In the genomic region with DNA sequence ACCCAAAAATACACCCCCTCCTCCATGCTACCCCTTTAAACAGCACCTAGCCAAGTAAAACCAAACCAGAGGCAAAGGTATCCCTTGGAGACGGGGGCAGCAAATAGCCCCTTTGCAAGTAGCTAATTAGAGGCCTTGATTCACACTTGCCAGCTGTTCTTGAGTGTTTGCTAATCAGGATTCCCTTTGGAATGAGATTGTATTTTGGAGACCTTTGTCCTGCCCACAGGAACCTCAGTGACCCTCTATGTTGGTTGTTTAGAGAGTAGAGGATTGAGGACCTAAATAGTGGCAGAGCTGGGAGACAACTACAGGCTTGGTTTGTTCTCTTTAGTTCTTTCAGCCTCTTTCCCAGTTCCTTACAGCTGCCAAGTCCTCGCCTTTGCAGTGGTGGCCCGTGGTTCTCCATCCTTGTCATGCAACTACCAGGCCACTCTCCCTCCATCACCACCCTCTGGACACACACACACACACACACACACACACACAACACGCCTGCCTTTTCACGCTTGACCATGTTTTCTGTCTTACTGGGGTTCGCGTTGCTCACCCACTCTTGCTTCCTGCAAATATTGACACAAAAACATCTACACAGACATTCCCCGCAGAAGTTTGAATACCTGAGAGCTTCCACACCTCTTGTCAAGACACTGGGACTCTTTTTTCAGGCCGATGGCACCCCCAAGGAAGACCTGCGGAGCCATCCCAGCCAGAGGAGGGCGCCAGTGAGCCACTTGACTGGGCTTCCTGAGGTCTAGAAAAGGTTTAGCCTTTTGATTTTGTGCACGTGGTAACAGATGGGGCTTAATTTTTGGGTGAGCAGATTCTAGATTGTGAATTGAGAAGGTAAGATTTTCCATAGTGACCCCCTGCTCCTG, we compare ENCODE assay signal across 8 cellular contexts.
DNase-seq lines count a peak whose midpoint lies in the region; ATAC-seq, FAIRE-seq and TF ChIP-seq lines count a peak whose summit lies in the region.

No MANE protein-coding gene starts in this region.

- ATAC-seq in GM21717 (IDR thresholded peaks at IDR 0.05; ENCODE audit: unreplicated experiment) (peak; percentile 61), omental fat pad (ENCODE audit: low FRiP score) (no peak)

- H3K4me3 ChIP-seq in NB4 (ENCODE audit: low read depth, low read length) (no peak overlapping the region), epithelial cell of esophagus (ENCODE audit: low read length) (no peak overlapping the region)

- TF ChIP-seq CTCF in NB4 (IDR thresholded peaks at IDR 0.05; ENCODE audit: low read depth, low read length) (peak; percentile 73), epithelial cell of esophagus (IDR thresholded peaks at IDR 0.05; ENCODE audit: insufficient read depth, low read depth, low read length, missing control alignments) (peak; percentile 57), omental fat pad (IDR thresholded peaks at IDR 0.05) (no peak)

- FAIRE-seq in urothelium cell line (lab: Jason Lieb, UNC) = no peak

- no peak for TF ChIP-seq POLR2A in NB4 (IDR thresholded peaks at IDR 0.05; ENCODE audit: extremely low read depth, insufficient read length)

- DNase-seq in CMK (ENCODE audit: low read depth) = peak; percentile 49
- peak; percentile 56 for DNase-seq in NB4 (ENCODE audit: low read depth)
- peak; percentile 80 for DNase-seq in activated CD8-positive, alpha-beta memory T cell treated with anti-CD3 and anti-CD28 coated beads for 1 hour (ENCODE audit: extremely low read depth in 1 of 2, low read depth in 1 of 2)
- peak; percentile 27 for DNase-seq in epithelial cell of esophagus (ENCODE audit: low read depth)
- DNase-seq in omental fat pad (ENCODE audit: low spot score) = peak; percentile 57
- peak; percentile 28 for DNase-seq in urothelium cell line (ENCODE audit: low spot score)
- DNase-seq in NCI-H1436 treated with DMSO at 0.1 percent for 48 hours (lab: John Stamatoyannopoulos, UW) = no peak

Comparison
In these comparisons a context has a peak if more than half of its experiments do, and no peak if none do; other contexts are left out.
1. CTCF ChIP-seq: peak in NB4 (single experiment) and epithelial cell of esophagus (single experiment); none in omental fat pad (0 of 3).